Comparison of ENCODE assay signal across 15 cellular contexts in the genomic region with DNA sequence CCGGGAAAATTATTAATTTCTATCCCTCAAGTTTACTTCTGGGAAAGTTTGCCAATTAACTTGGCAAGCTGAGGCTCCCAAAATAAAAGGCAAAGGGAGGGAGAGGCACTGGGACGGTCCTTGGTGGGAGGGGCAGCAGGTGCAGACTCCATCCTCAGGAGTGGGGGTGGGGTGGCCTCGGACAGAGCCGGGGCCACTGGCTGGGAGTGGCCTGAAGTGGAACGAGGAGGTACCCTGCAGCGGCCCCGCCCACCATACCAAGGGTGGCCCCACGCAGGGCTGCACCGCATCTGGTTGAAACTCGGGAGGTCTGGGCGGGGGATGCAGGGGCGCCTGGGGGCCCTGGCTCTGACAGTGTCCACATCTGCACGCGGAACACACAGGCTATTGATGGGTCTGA. TPM values are rescaled to one million over a fixed set of nuclear protein-coding genes. Genes with fewer than 3 reads are reported as not detected.
DNase-seq lines count a peak whose midpoint lies in the region; ATAC-seq and TF ChIP-seq lines count a peak whose summit lies in the region.
"Had no signal": no experiment of that assay in that cellular context is flagged by ENCODE, and none has a peak within 500 bp of the region (broad histone marks: within the 10 kb centered on the region; RNA-seq: fewer than 3 reads in every experiment).

No MANE protein-coding gene starts in this region.

- ATAC-seq in WTC11 (peak; percentile 20), lower lobe of right lung (peak; percentile 63 to 66), upper lobe of left lung (ENCODE audit: low FRiP score in 2 of 2) (peak in 1 of 2 donors; percentile 38)
- ATAC-seq: effector memory CD8-positive, alpha-beta T cell; foreskin keratinocyte had no signal

- no peak for TF ChIP-seq CTCF in breast epithelium (IDR thresholded peaks at IDR 0.05)
- TF ChIP-seq CTCF in MCF 10A (IDR thresholded peaks at IDR 0.05; ENCODE audit: unreplicated experiment), result no peak
- TF ChIP-seq CTCF in WTC11 (IDR thresholded peaks at IDR 0.05), result no peak
- no peak for TF ChIP-seq CTCF in lower lobe of right lung (IDR thresholded peaks at IDR 0.05)
- no peak for TF ChIP-seq CTCF in upper lobe of left lung (IDR thresholded peaks at IDR 0.05)
- TF ChIP-seq CTCF in suprapubic skin (IDR thresholded peaks at IDR 0.05), result no peak

- DNase-seq in breast epithelium (ENCODE audit: low spot score in 2 of 2) (no peak), MCF 10A (ENCODE audit: unreplicated experiment) (no peak), WTC11 (ENCODE audit: low spot score) (peak; percentile 65), lower lobe of right lung (peak; percentile 84), upper lobe of left lung (peak; percentile 85 to 86), NCI-H526 treated with DMSO at 0.1 percent for 48 hours (lab: John Stamatoyannopoulos, UW) (no peak), suprapubic skin (ENCODE audit: low spot score in 2 of 2) (no peak)
- DNase-seq in effector CD8-positive, alpha-beta T cell (lab: John Stamatoyannopoulos, UW), result no peak
- DNase-seq: activated CD4-positive, alpha-beta T cell treated with anti-CD3 and anti-CD28 coated beads, Interleukin-2, amount 50 U/mL, for 4 hours; effector memory CD8-positive, alpha-beta T cell; foreskin keratinocyte; PC-9 had no signal

- H3K27ac ChIP-seq in breast epithelium (peak overlapping the region; percentile 54 to 86), lower lobe of right lung (no peak overlapping the region), upper lobe of left lung (peak overlapping the region in 2 of 4 donors; percentile 70 to 81), suprapubic skin (no peak overlapping the region)
- H3K27ac ChIP-seq: foreskin keratinocyte, PC-9, thoracic aorta had no signal

- peaks cover 25% of the 10 kb centered on the region in 2 donors for H3K4me1 ChIP-seq in breast epithelium
- H3K4me1 ChIP-seq in lower lobe of right lung, result peaks cover 69% of the 10 kb centered on the region
- H3K4me1 ChIP-seq in upper lobe of left lung, result peaks cover 43 to 74% (median 59%) of the 10 kb centered on the region in 4 donors
- H3K4me1 ChIP-seq in suprapubic skin, result peaks cover 74% of the 10 kb centered on the region

- POLR2A ChIA-PET in MCF 10A (lab: Yijun Ruan, JAX), result no interaction called here
- POLR2A ChIA-PET in WTC11 (lab: Charles Lee), result no interaction called here

- CTCF ChIA-PET in MCF 10A (lab: Yijun Ruan, JAX) (no interaction called here), WTC11 (lab: Charles Lee) (interaction anchor here (3.2 kb wide), 1 partner anchor 28 kb away, joined by 14 read pairs; no protein-coding TSS in a partner anchor)

- WGBS in upper lobe of left lung, 2 donors, result 41 to 51% methylated on average over 4 to 12 of the region's 14 CpGs
- 40% methylated on average over 10 of the region's 14 CpGs for WGBS in suprapubic skin

- no peak overlapping the region for H3K4me3 ChIP-seq in breast epithelium
- no peak overlapping the region for H3K4me3 ChIP-seq in lower lobe of right lung
- no peak overlapping the region for H3K4me3 ChIP-seq in upper lobe of left lung
- H3K4me3 ChIP-seq in suprapubic skin, result no peak overlapping the region
- H3K4me3 ChIP-seq: PC-9, thoracic aorta had no signal

- no peaks in the 10 kb centered on the region for H3K9me3 Mint-ChIP-seq in MCF 10A (ENCODE audit: unreplicated experiment)
- H3K9me3 Mint-ChIP-seq in WTC11, result no peaks in the 10 kb centered on the region
- H3K9me3 Mint-ChIP-seq: effector memory CD8-positive, alpha-beta T cell; nephron; T-helper 2 cell treated with Interferon-gamma antibody and Interleukin-4, amounts not matched to agents 5 μg/mL and 100 μg/mL, for 36 hours had no signal

- H3K4me3 Mint-ChIP-seq in MCF 10A (ENCODE audit: unreplicated experiment) (no peak overlapping the region), WTC11 (no peak overlapping the region)
- H3K4me3 Mint-ChIP-seq: effector memory CD8-positive, alpha-beta T cell; nephron; T-helper 2 cell treated with Interferon-gamma antibody and Interleukin-4, amounts not matched to agents 5 μg/mL and 100 μg/mL, for 36 hours had no signal

- TF ChIP-seq POLR2A in breast epithelium (IDR thresholded peaks at IDR 0.05), result no peak
- no peak for TF ChIP-seq POLR2A in upper lobe of left lung (IDR thresholded peaks at IDR 0.05)
- no peak for TF ChIP-seq POLR2A in suprapubic skin (IDR thresholded peaks at IDR 0.05)

- no TSS peak for BruUV-seq in MCF 10A (replicated peaks; lab: Mats Ljungman, UMichigan)

- H3K27me3 ChIP-seq in breast epithelium, result no peaks in the 10 kb centered on the region
- H3K27me3 ChIP-seq in lower lobe of right lung (ENCODE audit: low read depth), result peaks cover 11% of the 10 kb centered on the region
- peaks cover 0 to 15% (median 6%) of the 10 kb centered on the region in 4 donors for H3K27me3 ChIP-seq in upper lobe of left lung
- H3K27me3 ChIP-seq in suprapubic skin, result no peaks in the 10 kb centered on the region

- H3K27ac Mint-ChIP-seq in MCF 10A (ENCODE audit: low read depth, unreplicated experiment) (no peak overlapping the region), WTC11 (no peak overlapping the region)
- H3K27ac Mint-ChIP-seq: effector memory CD8-positive, alpha-beta T cell; T-helper 2 cell treated with Interferon-gamma antibody and Interleukin-4, amounts not matched to agents 5 μg/mL and 100 μg/mL, for 36 hours had no signal

- H3K4me1 Mint-ChIP-seq in MCF 10A (ENCODE audit: insufficient read depth, unreplicated experiment) (peaks cover 8% of the 10 kb centered on the region), WTC11 (peaks cover 23% of the 10 kb centered on the region)

- intact Hi-C loops in breast epithelium (cut with DNase I; ENCODE audit: low total_unique reads) (loop anchor here (1.0 kb wide), 1 partner anchor 31 kb away; no protein-coding TSS in a partner anchor), MCF 10A (cut with micrococcal nuclease) (no loop called here), lower lobe of right lung (cut with DNase I) (no loop called here)

- H3K27me3 Mint-ChIP-seq in MCF 10A (ENCODE audit: insufficient read depth, unreplicated experiment) (no peaks in the 10 kb centered on the region), WTC11 (ENCODE audit: low read depth) (peaks cover 36% of the 10 kb centered on the region)

- TF ChIP-seq EP300 in upper lobe of left lung (IDR thresholded peaks at IDR 0.05), result no peak
- TF ChIP-seq EP300 in suprapubic skin (IDR thresholded peaks at IDR 0.05), result no peak

- H3K36me3 ChIP-seq in breast epithelium (no peaks in the 10 kb centered on the region), lower lobe of right lung (no peaks in the 10 kb centered on the region), upper lobe of left lung (no peaks in the 10 kb centered on the region), suprapubic skin (no peaks in the 10 kb centered on the region)
- H3K36me3 ChIP-seq: thoracic aorta had no signal

- no peaks in the 10 kb centered on the region for H3K9me3 ChIP-seq in breast epithelium
- H3K9me3 ChIP-seq in lower lobe of right lung, result no peaks in the 10 kb centered on the region
- H3K9me3 ChIP-seq in upper lobe of left lung, result no peaks in the 10 kb centered on the region
- H3K9me3 ChIP-seq in suprapubic skin, result no peaks in the 10 kb centered on the region
- H3K9me3 ChIP-seq: thoracic aorta had no signal

- H3K36me3 Mint-ChIP-seq in MCF 10A (ENCODE audit: insufficient read depth, unreplicated experiment) (peaks cover 13% of the 10 kb centered on the region), WTC11 (no peaks in the 10 kb centered on the region)

TF ChIP-seq in WTC11, 78 proteins besides CTCF, POLR2A, EP300 and RAD21 (continues in another document):
- TF ChIP-seq ZNF263 (CRISPR knock-in tag; IDR thresholded peaks at IDR 0.05; ENCODE audit: low read depth) (no peak), RORB (CRISPR knock-in tag; IDR thresholded peaks at IDR 0.05) (no peak), JAZF1 (CRISPR knock-in tag; IDR thresholded peaks at IDR 0.05) (no peak), USF1 (CRISPR knock-in tag; IDR thresholded peaks at IDR 0.05) (no peak), ZNF423 (CRISPR knock-in tag; IDR thresholded peaks at IDR 0.05) (no peak), ESRRA (CRISPR knock-in tag; IDR thresholded peaks at IDR 0.05; ENCODE audit: borderline replicate concordance) (no peak)
- TF ChIP-seq, protein P1, sequence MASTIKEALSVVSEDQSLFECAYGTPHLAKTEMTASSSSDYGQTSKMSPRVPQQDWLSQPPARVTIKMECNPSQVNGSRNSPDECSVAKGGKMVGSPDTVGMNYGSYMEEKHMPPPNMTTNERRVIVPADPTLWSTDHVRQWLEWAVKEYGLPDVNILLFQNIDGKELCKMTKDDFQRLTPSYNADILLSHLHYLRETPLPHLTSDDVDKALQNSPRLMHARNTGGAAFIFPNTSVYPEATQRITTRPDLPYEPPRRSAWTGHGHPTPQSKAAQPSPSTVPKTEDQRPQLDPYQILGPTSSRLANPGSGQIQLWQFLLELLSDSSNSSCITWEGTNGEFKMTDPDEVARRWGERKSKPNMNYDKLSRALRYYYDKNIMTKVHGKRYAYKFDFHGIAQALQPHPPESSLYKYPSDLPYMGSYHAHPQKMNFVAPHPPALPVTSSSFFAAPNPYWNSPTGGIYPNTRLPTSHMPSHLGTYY (CRISPR knock-in tag; IDR thresholded peaks at IDR 0.05), result no peak

RNA-seq across cellular contexts. Expression of gene SLC38A10, which starts 42.3 kb away (rescaled TPM):
- total RNA-seq in breast epithelium, result 100 to 1,000 TPM in 1 of 3 donors, 10 to 100 TPM in 2; 52.4 to 104 (median 85.2) TPM
- total RNA-seq in MCF 10A (2022), result 98.2 and 108 TPM in 2 replicates
- 47.0 to 62.4 TPM (median 53.9 TPM) in 3 replicates for total RNA-seq in WTC11 (2021)
- total RNA-seq in lower lobe of right lung, result 98.1 TPM
- total RNA-seq in upper lobe of left lung, result 100 to 1,000 TPM in 4 of 6 donors, 10 to 100 TPM in 2; 90.6 to 208 (median 110) TPM
- total RNA-seq in suprapubic skin, result 10 to 100 TPM; 48.5 to 84.9 (median 69.4) TPM

RNA-seq across cellular contexts. Expression of gene BAHCC1, which starts 57.8 kb away (rescaled TPM):
- total RNA-seq in breast epithelium (10 to 100 TPM in 2 of 3 donors, 1 to 10 TPM in 1; 7.4 to 17.0 (median 11.7) TPM), MCF 10A (2022) (7.4 and 9.2 TPM in 2 replicates), WTC11 (2021) (17.1 to 29.8 TPM (median 21.5 TPM) in 3 replicates), lower lobe of right lung (19.9 TPM), upper lobe of left lung (10 to 100 TPM in 5 of 6 donors, 1 to 10 TPM in 1; 8.2 to 81.7 (median 21.0) TPM), suprapubic skin (10 to 100 TPM in 2 of 4 donors, 1 to 10 TPM in 2; 4.5 to 19.3 (median 12.2) TPM)

Comparison
In these comparisons a context has a peak if more than half of its experiments do, and no peak if none do; other contexts are left out.
1. DNase-seq: peak in WTC11 (single experiment), lower lobe of right lung (single experiment) and upper lobe of left lung (2 of 2); none in breast epithelium (0 of 2), MCF 10A (single experiment), NCI-H526 treated with DMSO at 0.1 percent for 48 hours (single experiment), suprapubic skin (0 of 2) and effector CD8-positive, alpha-beta T cell (single experiment).
2. H3K27ac ChIP-seq: peak in breast epithelium (2 of 2); none in lower lobe of right lung (single experiment) and suprapubic skin (single experiment).